28 cellular contexts compared by ENCODE assay signal in genomic region chr22:50425179-50425916, GRCh38. TPM values are rescaled to one million over a fixed set of nuclear protein-coding genes. Genes with fewer than 3 reads are reported as not detected.
A peak's percentile ranks its signal among the peaks of the same experiment; 100 is the strongest.
DNase-seq lines count a peak whose midpoint lies in the region; ATAC-seq, FAIRE-seq and TF ChIP-seq lines count a peak whose summit lies in the region.
"Had no signal": no experiment of that assay in that cellular context is flagged by ENCODE, and none has a peak within 500 bp of the region (broad histone marks: within the 10 kb centered on the region; RNA-seq: fewer than 3 reads in every experiment).

No MANE protein-coding gene starts in this region.

- no peak overlapping the region for H2AK5ac ChIP-seq in trophoblast cell (ENCODE audit: low read length)

- no peak overlapping the region for H2BK5ac ChIP-seq in trophoblast cell (ENCODE audit: low read depth, low read length, poor library complexity)

- CTCF ChIA-PET in activated CD4-positive, alpha-beta T cell treated with anti-CD3 and anti-CD28 coated beads for 36 hours (lab: Charles Lee), result interaction anchor here (0.7 to 1.8 kb wide), 2 partner anchors 72 to 150 kb away, joined by 4 to 5 read pairs; no protein-coding TSS in a partner anchor
- CTCF ChIA-PET in K562 (lab: Yijun Ruan, JAX; ENCODE audit: low intra/inter-chr PET ratio), result no interaction called here

- no peak for TF ChIP-seq CTCF in K562 (IDR thresholded peaks at IDR 0.05 in 2 of 3, conservative IDR thresholded peaks at IDR 0.05 in 1 of 3; ENCODE audit: insufficient read depth in 2 of 3, low read depth in 1 of 3, low read length in 3 of 3)

- H2BK12ac ChIP-seq in trophoblast cell (ENCODE audit: low read length), result no peak overlapping the region

- H3K27me3 ChIP-seq in K562 (ENCODE audit: control insufficient read depth in 2 of 2, insufficient read depth in 2 of 2, low read length in 2 of 2), result no peaks in the 10 kb centered on the region
- H3K27me3 ChIP-seq in trophoblast cell (ENCODE audit: insufficient read depth, low read length), result no peaks in the 10 kb centered on the region
- H3K27me3 ChIP-seq: BLaER1 treated with 17β-estradiol and CSF1 and Interleukin-3, amounts not matched to agents 10 nM and 100 nM; SJSA1 had no signal

- DNase-seq in activated CD4-positive, alpha-beta T cell treated with anti-CD3 and anti-CD28 coated beads for 36 hours, result no peak
- no peak for DNase-seq in activated CD4-positive, alpha-beta T cell treated with anti-CD3 and anti-CD28 coated beads for 1 hour
- DNase-seq in K562 (ENCODE audit: extremely low read depth in 1 of 4, low spot score in 3 of 4) (no peak), iris pigment epithelial cell (ENCODE audit: low read depth) (peak; percentile 30), trophoblast cell (no peak)
- DNase-seq in stimulated activated effector memory CD8-positive, alpha-beta T cell treated with anti-CD3 and anti-CD28 coated beads, Interleukin-12 subunit alpha, Interleukin-12 subunit beta, amount 100 ng/mL, for 72 hours (ENCODE audit: low spot score in 2 of 2), result no peak
- no peak for DNase-seq in activated CD8-positive, alpha-beta memory T cell treated with anti-CD3 and anti-CD28 coated beads, Interleukin-2, amount 50 U/mL, for 4 hours
- DNase-seq: ACHN; Calu3; CD8-positive, alpha-beta T cell; DMS153; KG1; NCI-H1092 treated with DMSO at 0.1 percent for 48 hours; NCI-H146; NCI-H2029; NCI-H2227 treated with DMSO at 0.1 percent for 48 hours; NCI-H510A treated with DMSO at 0.1 percent for 48 hours; NCI-H748 treated with DMSO at 0.1 percent for 48 hours; OCI-M1 had no signal

- no peak overlapping the region for H4K8ac ChIP-seq in trophoblast cell (ENCODE audit: low read depth, low read length)

- intact Hi-C loops in activated CD4-positive, alpha-beta T cell treated with anti-CD3 and anti-CD28 coated beads for 36 hours (cut with DNase I, micrococcal nuclease), result no loop called here
- intact Hi-C loops in K562 (cut with micrococcal nuclease), result no loop called here

- FAIRE-seq in K562 (lab: Jason Lieb, UNC), result no peak
- FAIRE-seq: GM12891, RCC 7860 had no signal

- 89% methylated on average over 10 of the region's 12 CpGs for WGBS in K562 (ENCODE audit: insufficient coverage, low coverage, missing lambda C conversion rate)
- whole genome bisulfite sequencing in trophoblast cell (ENCODE audit: extremely low coverage, insufficient coverage, insufficient read length), result no CpG with 5 or more reads among the region's 12 CpGs

- H4K20me1 ChIP-seq in K562 (replicated peaks; ENCODE audit: control insufficient read depth, insufficient read depth, low read length), result no peaks in the 10 kb centered on the region

- H2AFZ ChIP-seq in K562 (ENCODE audit: low read depth, low read length) (no peak overlapping the region), trophoblast cell (ENCODE audit: insufficient read depth, low read length, poor library complexity) (no peak overlapping the region)
- H2AFZ ChIP-seq: GM23338 had no signal

- no peak for TF ChIP-seq RAD21 in K562 (CRISPR knock-in tag; conservative IDR thresholded peaks at IDR 0.05 in 1 of 2, IDR thresholded peaks at IDR 0.05 in 1 of 2)

- H3K14ac ChIP-seq in trophoblast cell (ENCODE audit: low read length), result no peak overlapping the region

- no peak overlapping the region for H2BK120ac ChIP-seq in trophoblast cell (ENCODE audit: insufficient read depth, low read length, poor library complexity)

- H3K27ac Mint-ChIP-seq in activated CD4-positive, alpha-beta T cell treated with anti-CD3 and anti-CD28 coated beads for 36 hours, result peak overlapping the region; percentile 17
- H3K27ac Mint-ChIP-seq in stimulated activated effector memory CD8-positive, alpha-beta T cell treated with anti-CD3 and anti-CD28 coated beads, Interleukin-12 subunit alpha, Interleukin-12 subunit beta, amount 100 ng/mL, for 72 hours, result peak overlapping the region; percentile 13
- H3K27ac Mint-ChIP-seq: CD8-positive, alpha-beta T cell; GM23338 had no signal

- H3K36me3 ChIP-seq in K562 (ENCODE audit: control insufficient read depth, insufficient read depth, low read length), result peaks cover 70% of the 10 kb centered on the region; the same call in 2 of the 3 replicates
- H3K36me3 ChIP-seq in trophoblast cell (ENCODE audit: control insufficient read depth in 1 of 2, insufficient read depth in 2 of 2, low read length in 2 of 2), result peaks cover 38 to 47% of the 10 kb centered on the region in 2 experiments

- H3K9me3 ChIP-seq in K562 (replicated peaks; ENCODE audit: control insufficient read depth, insufficient read depth, low read depth, low read length) (no peaks in the 10 kb centered on the region), trophoblast cell (ENCODE audit: insufficient read depth, low read depth, low read length) (peaks cover 6% of the 10 kb centered on the region)
- H3K9me3 ChIP-seq: BLaER1 treated with 17β-estradiol and CSF1 and Interleukin-3, amounts not matched to agents 10 nM and 100 nM; HAP-1; SJSA1 had no signal

- no peaks in the 10 kb centered on the region for H3K9me1 ChIP-seq in K562 (ENCODE audit: control insufficient read depth, insufficient read depth, low read length)

- H3K79me1 ChIP-seq in trophoblast cell (ENCODE audit: low read length), result no peaks in the 10 kb centered on the region

- H4K91ac ChIP-seq in trophoblast cell (ENCODE audit: low read depth, low read length), result no peak overlapping the region

- no peaks in the 10 kb centered on the region for H3K9me3 Mint-ChIP-seq in activated CD4-positive, alpha-beta T cell treated with anti-CD3 and anti-CD28 coated beads for 36 hours (ENCODE audit: low read depth)
- H3K9me3 Mint-ChIP-seq in stimulated activated effector memory CD8-positive, alpha-beta T cell treated with anti-CD3 and anti-CD28 coated beads, Interleukin-12 subunit alpha, Interleukin-12 subunit beta, amount 100 ng/mL, for 72 hours, result no peaks in the 10 kb centered on the region
- H3K9me3 Mint-ChIP-seq: CD8-positive, alpha-beta T cell had no signal

- POLR2A ChIA-PET in activated CD4-positive, alpha-beta T cell treated with anti-CD3 and anti-CD28 coated beads for 36 hours (lab: Charles Lee), result no interaction called here
- POLR2A ChIA-PET in K562 (lab: Yijun Ruan, JAX), result no interaction called here

- no peak overlapping the region for H4K12ac ChIP-seq in trophoblast cell (ENCODE audit: low read depth, low read length)

- no peak overlapping the region for H3K23ac ChIP-seq in trophoblast cell (ENCODE audit: low read length)

- no peak overlapping the region for H3K27ac ChIP-seq in K562 (ENCODE audit: extremely low read depth, low read depth, low read length)
- H3K27ac ChIP-seq in trophoblast cell (ENCODE audit: low read depth, low read length), result no peak overlapping the region
- H3K27ac ChIP-seq: 22Rv1; BLaER1 treated with 17β-estradiol and CSF1 and Interleukin-3, amounts not matched to agents 10 nM and 100 nM; SJSA1 had no signal

- ATAC-seq in activated CD4-positive, alpha-beta T cell treated with anti-CD3 and anti-CD28 coated beads for 36 hours, result no peak
- ATAC-seq in K562 (no peak), HG03097 (IDR thresholded peaks at IDR 0.05; ENCODE audit: low FRiP score, unreplicated experiment) (no peak)
- no peak for ATAC-seq in stimulated activated effector memory CD8-positive, alpha-beta T cell treated with anti-CD3 and anti-CD28 coated beads, Interleukin-12 subunit alpha, Interleukin-12 subunit beta, amount 100 ng/mL, for 72 hours
- ATAC-seq: CD8-positive, alpha-beta T cell; GM23338 had no signal

- TF ChIP-seq EP300 in K562 (IDR thresholded peaks at IDR 0.05; ENCODE audit: low read length), result no peak

- no peak for TF ChIP-seq POLR2A in K562 (conservative IDR thresholded peaks at IDR 0.05)

- H3K4me3 ChIP-seq in K562 (no peak overlapping the region), trophoblast cell (ENCODE audit: low read depth, low read length) (no peak overlapping the region)
- H3K4me3 ChIP-seq: BLaER1 treated with 17β-estradiol and CSF1 and Interleukin-3, amounts not matched to agents 10 nM and 100 nM; GM23338; HAP-1; SJSA1 had no signal

- H3K79me2 ChIP-seq in K562 (ENCODE audit: control insufficient read depth, insufficient read depth, low read length) (no peaks in the 10 kb centered on the region), trophoblast cell (ENCODE audit: control insufficient read depth, insufficient read depth, low read length, poor library complexity) (no peaks in the 10 kb centered on the region)

- H3K4me3 Mint-ChIP-seq in activated CD4-positive, alpha-beta T cell treated with anti-CD3 and anti-CD28 coated beads for 36 hours, result no peak overlapping the region
- no peak overlapping the region for H3K4me3 Mint-ChIP-seq in stimulated activated effector memory CD8-positive, alpha-beta T cell treated with anti-CD3 and anti-CD28 coated beads, Interleukin-12 subunit alpha, Interleukin-12 subunit beta, amount 100 ng/mL, for 72 hours
- H3K4me3 Mint-ChIP-seq: CD8-positive, alpha-beta T cell; GM23338 had no signal

- H3K27me3 Mint-ChIP-seq in activated CD4-positive, alpha-beta T cell treated with anti-CD3 and anti-CD28 coated beads for 36 hours, result no peaks in the 10 kb centered on the region

- no peak overlapping the region for H3K9ac ChIP-seq in K562 (ENCODE audit: insufficient read depth in 1 of 2, low read depth in 2 of 2, low read length in 2 of 2)
- H3K9ac ChIP-seq in trophoblast cell (ENCODE audit: low read length), result no peak overlapping the region
- H3K9ac ChIP-seq: BLaER1 treated with 17β-estradiol and CSF1 and Interleukin-3, amounts not matched to agents 10 nM and 100 nM had no signal

- no peak overlapping the region for H3K18ac ChIP-seq in trophoblast cell (ENCODE audit: low read length)

- H3K4ac ChIP-seq in trophoblast cell (ENCODE audit: low read depth, low read length), result no peak overlapping the region

- in situ Hi-C loops in K562 (cut with MboI), result no loop called here

- H3K4me1 Mint-ChIP-seq in activated CD4-positive, alpha-beta T cell treated with anti-CD3 and anti-CD28 coated beads for 36 hours, result peaks cover 6% of the 10 kb centered on the region
- H3K4me1 Mint-ChIP-seq in stimulated activated effector memory CD8-positive, alpha-beta T cell treated with anti-CD3 and anti-CD28 coated beads, Interleukin-12 subunit alpha, Interleukin-12 subunit beta, amount 100 ng/mL, for 72 hours, result no peaks in the 10 kb centered on the region
- H3K4me1 Mint-ChIP-seq: GM23338 had no signal

- H3K4me2 ChIP-seq in K562 (ENCODE audit: insufficient read depth, low read length) (no peak overlapping the region), trophoblast cell (ENCODE audit: low read length) (no peak overlapping the region)
- H3K4me2 ChIP-seq: BLaER1 treated with 17β-estradiol and CSF1 and Interleukin-3, amounts not matched to agents 10 nM and 100 nM; GM23338 had no signal

- H3K4me1 ChIP-seq in K562 (replicated peaks in 1 of 2; ENCODE audit: control insufficient read depth in 2 of 2, insufficient read depth in 2 of 2, low read length in 2 of 2) (no peaks in the 10 kb centered on the region; a peak in 2 of 5 replicates), trophoblast cell (ENCODE audit: control insufficient read depth in 1 of 2, insufficient read depth in 2 of 2, low read length in 2 of 2) (no peaks in the 10 kb centered on the region)
- H3K4me1 ChIP-seq: BLaER1 treated with 17β-estradiol and CSF1 and Interleukin-3, amounts not matched to agents 10 nM and 100 nM; HAP-1; SJSA1 had no signal

- BruUV-seq in K562 (replicated peaks; lab: Mats Ljungman, UMichigan), result no TSS peak

- peaks cover 18% of the 10 kb centered on the region for H3K36me3 Mint-ChIP-seq in activated CD4-positive, alpha-beta T cell treated with anti-CD3 and anti-CD28 coated beads for 36 hours (ENCODE audit: low read depth)
- H3K36me3 Mint-ChIP-seq in stimulated activated effector memory CD8-positive, alpha-beta T cell treated with anti-CD3 and anti-CD28 coated beads, Interleukin-12 subunit alpha, Interleukin-12 subunit beta, amount 100 ng/mL, for 72 hours, result peaks cover 99% of the 10 kb centered on the region

RNA-seq across cellular contexts. Expression of gene SBF1, which starts 49.5 kb away (rescaled TPM):
- 10 to 100 TPM; 97.6 TPM for total RNA-seq in activated CD4-positive, alpha-beta T cell treated with anti-CD3 and anti-CD28 coated beads for 36 hours
- total RNA-seq in K562 (2011; cell fraction: chromatin; rRNA removed; ENCODE audit: low replicate concordance), result 101 and 307 TPM in 2 replicates
- total RNA-seq in K562 (2011; cell fraction: nucleolus; rRNA removed), result 152 and 193 TPM in 2 replicates
- 127 and 140 TPM in 2 replicates for total RNA-seq in K562 (2011; cell fraction: nucleoplasm; rRNA removed)
- total RNA-seq in K562 (2014; rRNA removed) (26.9 and 36.8 TPM in 2 replicates), K562 (2014; rRNA removed; fragmentation: Illumina TruSeq; extraction: Trizol) (2.9 and 5.3 TPM in 2 replicates), K562 (2015; rRNA removed; fragmentation: Illumina TruSeq; extraction: Trizol) (14.9 and 16.1 TPM in 2 replicates), K562 (2021) (47.3 and 50.4 TPM in 2 replicates)
- polyA plus RNA-seq in K562 (2011; rRNA removed) (11.4 and 16.7 TPM in 2 replicates), K562 (2014; fragmentation: Illumina TruSeq; extraction: Trizol) (6.7 and 15.5 TPM in 2 replicates), K562 (2014; fragmentation: Nextera tagmentation; extraction: Ambion mirVana) (under 1 TPM; 0.44 to 0.55 TPM), K562 (2014; rRNA removed) (22.3 and 24.3 TPM in 2 replicates)
- 15.1 and 27.2 TPM in 2 replicates for polyA plus RNA-seq in K562 (2011; cell fraction: cytosol; rRNA removed)
- 117 and 136 TPM in 2 replicates for polyA plus RNA-seq in K562 (2011; cell fraction: nucleus; rRNA removed)
- polyA plus RNA-seq in K562 (2012), result 21.3 and 38.3 TPM in 2 replicates
- polyA minus RNA-seq in K562 (2011; rRNA and poly(A)+ RNA removed), result 9.9 and 19.7 TPM in 2 replicates
- polyA minus RNA-seq in K562 (2011; cell fraction: cytosol; rRNA and poly(A)+ RNA removed), result 27.2 and 27.4 TPM in 2 replicates
- polyA minus RNA-seq in K562 (2011; cell fraction: nucleus; rRNA and poly(A)+ RNA removed), result 51.2 and 58.9 TPM in 2 replicates
- 44.3 and 46.1 TPM in 2 replicates for polyA plus RNA-seq in trophoblast cell (2013)

RNA-seq across cellular contexts. Expression of gene ADM2, which starts 56.0 kb away (rescaled TPM):
- 1 to 10 TPM; 7.5 to 7.9 TPM for total RNA-seq in activated CD4-positive, alpha-beta T cell treated with anti-CD3 and anti-CD28 coated beads for 36 hours
- total RNA-seq in K562 (2011; cell fraction: chromatin; rRNA removed; ENCODE audit: low replicate concordance), result 2.7 and 6.7 TPM in 2 replicates
- total RNA-seq in K562 (2011; cell fraction: nucleolus; rRNA removed), result 7.2 and 7.8 TPM in 2 replicates
- 3.7 and 4.7 TPM in 2 replicates for total RNA-seq in K562 (2011; cell fraction: nucleoplasm; rRNA removed)
- 1.5 and 1.8 TPM in 2 replicates for total RNA-seq in K562 (2014; rRNA removed)
- total RNA-seq in K562 (2014; rRNA removed; fragmentation: Illumina TruSeq; extraction: Trizol), result 0.33 and 0.41 TPM in 2 replicates
- 0.08 and 0.11 TPM in 2 replicates for total RNA-seq in K562 (2015; rRNA removed; fragmentation: Illumina TruSeq; extraction: Trizol)
- total RNA-seq in K562 (2021), result 3.4 and 5.1 TPM in 2 replicates
- polyA plus RNA-seq in K562 (2011; rRNA removed), result 0.38 and 1.1 TPM in 2 replicates
- polyA plus RNA-seq in K562 (2011; cell fraction: cytosol; rRNA removed), result 0.69 and 0.74 TPM in 2 replicates
- polyA plus RNA-seq in K562 (2011; cell fraction: nucleus; rRNA removed), result 1.0 and 1.2 TPM in 2 replicates
- 1.1 and 19.5 TPM in 2 replicates for polyA plus RNA-seq in K562 (2012)
- 1.7 and 2.9 TPM in 2 replicates for polyA plus RNA-seq in K562 (2014; fragmentation: Illumina TruSeq; extraction: Trizol)
- under 1 TPM; 0.22 to 0.31 TPM for polyA plus RNA-seq in K562 (2014; fragmentation: Nextera tagmentation; extraction: Ambion mirVana)
- 1.3 and 2.2 TPM in 2 replicates for polyA plus RNA-seq in K562 (2014; rRNA removed)
- 0.39 and 0.60 TPM in 2 replicates for polyA minus RNA-seq in K562 (2011; rRNA and poly(A)+ RNA removed)
- polyA minus RNA-seq in K562 (2011; cell fraction: cytosol; rRNA and poly(A)+ RNA removed), result 0.48 and 1.1 TPM in 2 replicates
- 1.5 and 2.6 TPM in 2 replicates for polyA minus RNA-seq in K562 (2011; cell fraction: nucleus; rRNA and poly(A)+ RNA removed)
- 17.0 and 17.8 TPM in 2 replicates for polyA plus RNA-seq in trophoblast cell (2013)
- total RNA-seq: G401 had no signal
